In genomic region chr12:68405292-68405900, GRCh38 we compare ENCODE assay signal across 10 cellular contexts.
A peak's percentile ranks its signal among the peaks of the same experiment; 100 is the strongest.
DNase-seq lines count a peak whose midpoint lies in the region; ATAC-seq and TF ChIP-seq lines count a peak whose summit lies in the region.
"Had no signal": no experiment of that assay in that cellular context is flagged by ENCODE, and none has a peak within 500 bp of the region (broad histone marks: within the 10 kb centered on the region; RNA-seq: fewer than 3 reads in every experiment).

No MANE protein-coding gene starts in this region.

- no peaks in the 10 kb centered on the region for H3K9me3 ChIP-seq in adipocyte (ENCODE audit: control insufficient read depth, low read length)
- no peaks in the 10 kb centered on the region for H3K9me3 ChIP-seq in heart left ventricle

- H3K9ac ChIP-seq in adipocyte (ENCODE audit: low read length), result peak overlapping the region; percentile 83

- H3K4me1 ChIP-seq in adipocyte (ENCODE audit: control insufficient read depth, insufficient read depth, low read length) (peaks cover 53% of the 10 kb centered on the region), heart left ventricle (peaks cover 5 to 36% (median 24%) of the 10 kb centered on the region in 12 donors)

- H3K27ac ChIP-seq in C4-2B (peak overlapping the region; percentile 35), heart left ventricle (peak overlapping the region; percentile 45 to 87 (median 74)), caudate nucleus (ENCODE audit: low read depth, low read length) (no peak overlapping the region)

- H3K27me3 ChIP-seq in adipocyte (replicated peaks; ENCODE audit: control insufficient read depth, insufficient read depth, low read length) (no peaks in the 10 kb centered on the region), heart left ventricle (no peaks in the 10 kb centered on the region)

- ATAC-seq in heart left ventricle (peak in 2 of 4 donors; percentile 27 to 47), GM19324 (IDR thresholded peaks at IDR 0.05; ENCODE audit: low FRiP score, unreplicated experiment) (no peak)

- TF ChIP-seq CTCF in C4-2B (conservative IDR thresholded peaks at IDR 0.05) (no peak), heart left ventricle (IDR thresholded peaks at IDR 0.05) (no peak)

- H3K4me3 ChIP-seq in adipocyte (ENCODE audit: low read length), result peak overlapping the region; percentile 60
- peak overlapping the region in 2 of 12 donors; percentile 12 to 26 for H3K4me3 ChIP-seq in heart left ventricle

- no peak for TF ChIP-seq POLR2A in heart left ventricle (IDR thresholded peaks at IDR 0.05)

- H3K36me3 ChIP-seq in adipocyte (ENCODE audit: control insufficient read depth, insufficient read depth, low read length, severe bottlenecking) (no peaks in the 10 kb centered on the region), heart left ventricle (no peaks in the 10 kb centered on the region)

- peak; percentile 63 for DNase-seq in adipocyte (ENCODE audit: low read depth)
- no peak for DNase-seq in heart left ventricle
- peak; percentile 17 for DNase-seq in pulmonary artery endothelial cell (ENCODE audit: low read depth, low spot score)
- DNase-seq in NCI-H2107 treated with DMSO at 0.1 percent for 48 hours (lab: John Stamatoyannopoulos, UW; ENCODE audit: unreplicated experiment), result no peak
- no peak for DNase-seq in NCI-H2227 (lab: John Stamatoyannopoulos, UW; ENCODE audit: unreplicated experiment)
- DNase-seq in caudate nucleus (lab: John Stamatoyannopoulos, UW), result no peak
- DNase-seq: activated effector memory CD4-positive, alpha-beta T cell treated with anti-CD3 and anti-CD28 coated beads, Interleukin-2, amount 50 U/mL, for 16 hours; CD8-positive, alpha-beta memory T cell had no signal

- intact Hi-C loops in heart left ventricle (cut with DNase I), result loop anchor here (2.0 to 10.0 kb wide), 8 partner anchors 38 to 207 kb away; partner anchors contain the start of gene RAP1B (in 3 of the 10)

Comparison
In these comparisons a context has a peak if more than half of its experiments do, and no peak if none do; other contexts are left out.
1. DNase-seq: peak in adipocyte (single experiment) and pulmonary artery endothelial cell (single experiment); none in heart left ventricle (0 of 5), NCI-H2107 treated with DMSO at 0.1 percent for 48 hours (single experiment), NCI-H2227 (single experiment) and caudate nucleus (0 of 61).